ENCODE assay signal across 7 cellular contexts in genomic region chrY:7374485-7374884, GRCh38.
DNase-seq lines count a peak whose midpoint lies in the region; ATAC-seq and TF ChIP-seq lines count a peak whose summit lies in the region.
"Not testable (repeated sequence)": the region's sequence is repeated elsewhere in the genome, so short reads cannot be mapped to it uniquely, and the experiment has no call there.

No MANE protein-coding gene starts in this region.

- DNase-seq in A172 (ENCODE audit: low spot score) (peak; percentile 29), EH (ENCODE audit: low read depth) (peak; percentile 78), HFFc6 (peak; percentile 57), NCI-H226 (peak; percentile 9), epithelial cell of prostate (ENCODE audit: low read depth, low spot score) (peak; percentile 1), kidney glomerular epithelial cell (lab: John Stamatoyannopoulos, UW) (peak; percentile 6)
- not testable (repeated sequence) for DNase-seq in activated naive CD4-positive, alpha-beta T cell treated with anti-CD3 and anti-CD28 coated beads, Interleukin-2, amount 50 U/mL, for 72 hours (ENCODE audit: low spot score in 2 of 2)

- H3K27ac ChIP-seq in epithelial cell of prostate: peak overlapping the region; percentile 68

- not testable (repeated sequence) for H3K9me3 Mint-ChIP-seq in HFFc6; activated naive CD4-positive, alpha-beta T cell treated with anti-CD3 and anti-CD28 coated beads, Interleukin-2, amount 50 U/mL, for 72 hours

- not testable (repeated sequence) for H3K4me3 Mint-ChIP-seq in HFFc6

- peak overlapping the region; percentile 62 for H3K27ac Mint-ChIP-seq in HFFc6
- not testable (repeated sequence) for H3K27ac Mint-ChIP-seq in activated naive CD4-positive, alpha-beta T cell treated with anti-CD3 and anti-CD28 coated beads, Interleukin-2, amount 50 U/mL, for 72 hours

- peaks cover 32% of the 10 kb centered on the region for H3K4me1 Mint-ChIP-seq in HFFc6 (ENCODE audit: low read depth)

- not testable (repeated sequence) for H3K27me3 Mint-ChIP-seq in HFFc6 (ENCODE audit: insufficient read depth)

- ATAC-seq in activated naive CD4-positive, alpha-beta T cell treated with anti-CD3 and anti-CD28 coated beads, Interleukin-2, amount 50 U/mL, for 72 hours: peak; percentile 33 to 37

- TF ChIP-seq CTCF in HFFc6 (IDR thresholded peaks at IDR 0.05): not testable (repeated sequence)

- peaks cover 19% of the 10 kb centered on the region; the same call in 1 of the 2 replicates for H3K36me3 Mint-ChIP-seq in HFFc6 (ENCODE audit: low read depth)
- peaks cover 0 to 22% of the 10 kb centered on the region in 2 donors for H3K36me3 Mint-ChIP-seq in activated naive CD4-positive, alpha-beta T cell treated with anti-CD3 and anti-CD28 coated beads, Interleukin-2, amount 50 U/mL, for 72 hours
